9 cellular contexts compared by ENCODE assay signal in genomic region chr10:25934673-25935139, GRCh38. TPM values are rescaled to one million over a fixed set of nuclear protein-coding genes. Genes with fewer than 3 reads are reported as not detected.
DNase-seq lines count a peak whose midpoint lies in the region; ATAC-seq and TF ChIP-seq lines count a peak whose summit lies in the region.
"Had no signal": no experiment of that assay in that cellular context is flagged by ENCODE, and none has a peak within 500 bp of the region (broad histone marks: within the 10 kb centered on the region; RNA-seq: fewer than 3 reads in every experiment).

No MANE protein-coding gene starts in this region.

- peaks cover 3% of the 10 kb centered on the region for H3K4me1 Mint-ChIP-seq in activated naive CD8-positive, alpha-beta T cell treated with anti-CD3 and anti-CD28 coated beads, Interleukin-2, amount 50 U/mL, for 24 hours

- no peaks in the 10 kb centered on the region for H3K9me3 Mint-ChIP-seq in activated naive CD8-positive, alpha-beta T cell treated with anti-CD3 and anti-CD28 coated beads, Interleukin-2, amount 50 U/mL, for 24 hours

- H3K36me3 Mint-ChIP-seq in activated naive CD8-positive, alpha-beta T cell treated with anti-CD3 and anti-CD28 coated beads, Interleukin-2, amount 50 U/mL, for 24 hours (ENCODE audit: low read depth), result no peaks in the 10 kb centered on the region

- H3K9me3 ChIP-seq in lower lobe of right lung, result no peaks in the 10 kb centered on the region
- H3K9me3 ChIP-seq in upper lobe of right lung, result no peaks in the 10 kb centered on the region

- peak overlapping the region; percentile 70 for H3K4me3 Mint-ChIP-seq in activated naive CD8-positive, alpha-beta T cell treated with anti-CD3 and anti-CD28 coated beads, Interleukin-2, amount 50 U/mL, for 24 hours

- H3K4me1 ChIP-seq in lower lobe of right lung (no peaks in the 10 kb centered on the region), upper lobe of right lung (peaks cover 9% of the 10 kb centered on the region)

- DNase-seq in NCI-H1092 treated with DMSO at 0.1 percent for 48 hours (lab: John Stamatoyannopoulos, UW), result peak; percentile 66
- no peak for DNase-seq in NCI-H1092 (lab: John Stamatoyannopoulos, UW)
- DNase-seq in activated naive CD8-positive, alpha-beta T cell treated with anti-CD3 and anti-CD28 coated beads, Interleukin-2, amount 50 U/mL, for 24 hours, result peak; percentile 27
- no peak for DNase-seq in lower lobe of right lung
- DNase-seq in upper lobe of right lung, result peak; percentile 67
- no peak for DNase-seq in COLO829 (ENCODE audit: low spot score)
- no peak for DNase-seq in 8988T

- H3K27ac Mint-ChIP-seq in activated naive CD8-positive, alpha-beta T cell treated with anti-CD3 and anti-CD28 coated beads, Interleukin-2, amount 50 U/mL, for 24 hours, result no peak overlapping the region

- H3K27ac ChIP-seq in lower lobe of right lung (no peak overlapping the region), upper lobe of right lung (no peak overlapping the region)

- intact Hi-C loops in lower lobe of right lung (cut with DNase I) (no loop called here), upper lobe of right lung (cut with DNase I) (no loop called here)

- H3K27me3 ChIP-seq in lower lobe of right lung (ENCODE audit: low read depth) (peaks cover 38% of the 10 kb centered on the region), upper lobe of right lung (peaks cover 32% of the 10 kb centered on the region)

- H3K4me3 ChIP-seq in lower lobe of right lung, result peak overlapping the region; percentile 41
- peak overlapping the region; percentile 40 for H3K4me3 ChIP-seq in upper lobe of right lung

- ATAC-seq in HG03159 (IDR thresholded peaks at IDR 0.05; ENCODE audit: unreplicated experiment), result peak; percentile 78
- ATAC-seq in activated naive CD8-positive, alpha-beta T cell treated with anti-CD3 and anti-CD28 coated beads, Interleukin-2, amount 50 U/mL, for 24 hours, result no peak
- ATAC-seq in lower lobe of right lung, result peak; percentile 82 to 86
- ATAC-seq in upper lobe of right lung, result peak; percentile 87

- H3K36me3 ChIP-seq in lower lobe of right lung, result no peaks in the 10 kb centered on the region
- no peaks in the 10 kb centered on the region for H3K36me3 ChIP-seq in upper lobe of right lung

- H3K27me3 Mint-ChIP-seq in activated naive CD8-positive, alpha-beta T cell treated with anti-CD3 and anti-CD28 coated beads, Interleukin-2, amount 50 U/mL, for 24 hours, result peaks cover 33% of the 10 kb centered on the region

- peak; percentile 40 for TF ChIP-seq CTCF in lower lobe of right lung (IDR thresholded peaks at IDR 0.05)
- TF ChIP-seq CTCF in upper lobe of right lung (IDR thresholded peaks at IDR 0.05), result peak; percentile 40

RNA-seq across cellular contexts. Expression of gene MYO3A, which starts 0.7 kb away (rescaled TPM):
- 0.44 TPM for total RNA-seq in lower lobe of right lung
- total RNA-seq in upper lobe of right lung, result 0.06 TPM
- total RNA-seq: RPMI7951 had no signal

Comparison
In these comparisons a context has a peak if more than half of its experiments do, and no peak if none do; other contexts are left out.
1. DNase-seq: peak in NCI-H1092 treated with DMSO at 0.1 percent for 48 hours (single experiment), activated naive CD8-positive, alpha-beta T cell treated with anti-CD3 and anti-CD28 coated beads, Interleukin-2, amount 50 U/mL, for 24 hours (single experiment) and upper lobe of right lung (single experiment); none in NCI-H1092 (single experiment), lower lobe of right lung (single experiment), COLO829 (single experiment) and 8988T (single experiment).